In the genomic region with DNA sequence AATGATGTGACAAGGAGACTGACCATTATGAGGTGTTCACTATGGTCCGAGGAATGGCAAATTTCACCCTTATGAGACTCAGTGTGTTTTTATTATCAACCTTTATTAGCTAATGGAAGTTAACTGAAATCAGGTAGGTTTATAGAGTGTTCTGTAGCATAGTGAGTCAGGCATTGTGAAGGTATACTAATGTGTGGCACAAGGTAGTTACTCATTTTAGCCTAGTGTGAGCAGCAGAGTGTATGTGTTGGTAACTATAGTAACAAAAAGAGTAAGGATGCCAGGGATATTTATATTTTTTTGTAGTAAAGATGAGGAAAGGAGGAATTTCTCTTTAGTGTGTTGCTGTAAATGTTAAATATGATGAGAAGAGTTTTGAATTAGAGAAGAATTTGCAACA, we compare ENCODE assay signal across 1 cellular context.
TF ChIP-seq lines count a peak whose summit lies in the region.

No MANE protein-coding gene starts in this region.

TF ChIP-seq in GM23338, 12 proteins besides CTCF, POLR2A, EP300 and RAD21 (continued from another document):
- TF ChIP-seq, protein P1, sequence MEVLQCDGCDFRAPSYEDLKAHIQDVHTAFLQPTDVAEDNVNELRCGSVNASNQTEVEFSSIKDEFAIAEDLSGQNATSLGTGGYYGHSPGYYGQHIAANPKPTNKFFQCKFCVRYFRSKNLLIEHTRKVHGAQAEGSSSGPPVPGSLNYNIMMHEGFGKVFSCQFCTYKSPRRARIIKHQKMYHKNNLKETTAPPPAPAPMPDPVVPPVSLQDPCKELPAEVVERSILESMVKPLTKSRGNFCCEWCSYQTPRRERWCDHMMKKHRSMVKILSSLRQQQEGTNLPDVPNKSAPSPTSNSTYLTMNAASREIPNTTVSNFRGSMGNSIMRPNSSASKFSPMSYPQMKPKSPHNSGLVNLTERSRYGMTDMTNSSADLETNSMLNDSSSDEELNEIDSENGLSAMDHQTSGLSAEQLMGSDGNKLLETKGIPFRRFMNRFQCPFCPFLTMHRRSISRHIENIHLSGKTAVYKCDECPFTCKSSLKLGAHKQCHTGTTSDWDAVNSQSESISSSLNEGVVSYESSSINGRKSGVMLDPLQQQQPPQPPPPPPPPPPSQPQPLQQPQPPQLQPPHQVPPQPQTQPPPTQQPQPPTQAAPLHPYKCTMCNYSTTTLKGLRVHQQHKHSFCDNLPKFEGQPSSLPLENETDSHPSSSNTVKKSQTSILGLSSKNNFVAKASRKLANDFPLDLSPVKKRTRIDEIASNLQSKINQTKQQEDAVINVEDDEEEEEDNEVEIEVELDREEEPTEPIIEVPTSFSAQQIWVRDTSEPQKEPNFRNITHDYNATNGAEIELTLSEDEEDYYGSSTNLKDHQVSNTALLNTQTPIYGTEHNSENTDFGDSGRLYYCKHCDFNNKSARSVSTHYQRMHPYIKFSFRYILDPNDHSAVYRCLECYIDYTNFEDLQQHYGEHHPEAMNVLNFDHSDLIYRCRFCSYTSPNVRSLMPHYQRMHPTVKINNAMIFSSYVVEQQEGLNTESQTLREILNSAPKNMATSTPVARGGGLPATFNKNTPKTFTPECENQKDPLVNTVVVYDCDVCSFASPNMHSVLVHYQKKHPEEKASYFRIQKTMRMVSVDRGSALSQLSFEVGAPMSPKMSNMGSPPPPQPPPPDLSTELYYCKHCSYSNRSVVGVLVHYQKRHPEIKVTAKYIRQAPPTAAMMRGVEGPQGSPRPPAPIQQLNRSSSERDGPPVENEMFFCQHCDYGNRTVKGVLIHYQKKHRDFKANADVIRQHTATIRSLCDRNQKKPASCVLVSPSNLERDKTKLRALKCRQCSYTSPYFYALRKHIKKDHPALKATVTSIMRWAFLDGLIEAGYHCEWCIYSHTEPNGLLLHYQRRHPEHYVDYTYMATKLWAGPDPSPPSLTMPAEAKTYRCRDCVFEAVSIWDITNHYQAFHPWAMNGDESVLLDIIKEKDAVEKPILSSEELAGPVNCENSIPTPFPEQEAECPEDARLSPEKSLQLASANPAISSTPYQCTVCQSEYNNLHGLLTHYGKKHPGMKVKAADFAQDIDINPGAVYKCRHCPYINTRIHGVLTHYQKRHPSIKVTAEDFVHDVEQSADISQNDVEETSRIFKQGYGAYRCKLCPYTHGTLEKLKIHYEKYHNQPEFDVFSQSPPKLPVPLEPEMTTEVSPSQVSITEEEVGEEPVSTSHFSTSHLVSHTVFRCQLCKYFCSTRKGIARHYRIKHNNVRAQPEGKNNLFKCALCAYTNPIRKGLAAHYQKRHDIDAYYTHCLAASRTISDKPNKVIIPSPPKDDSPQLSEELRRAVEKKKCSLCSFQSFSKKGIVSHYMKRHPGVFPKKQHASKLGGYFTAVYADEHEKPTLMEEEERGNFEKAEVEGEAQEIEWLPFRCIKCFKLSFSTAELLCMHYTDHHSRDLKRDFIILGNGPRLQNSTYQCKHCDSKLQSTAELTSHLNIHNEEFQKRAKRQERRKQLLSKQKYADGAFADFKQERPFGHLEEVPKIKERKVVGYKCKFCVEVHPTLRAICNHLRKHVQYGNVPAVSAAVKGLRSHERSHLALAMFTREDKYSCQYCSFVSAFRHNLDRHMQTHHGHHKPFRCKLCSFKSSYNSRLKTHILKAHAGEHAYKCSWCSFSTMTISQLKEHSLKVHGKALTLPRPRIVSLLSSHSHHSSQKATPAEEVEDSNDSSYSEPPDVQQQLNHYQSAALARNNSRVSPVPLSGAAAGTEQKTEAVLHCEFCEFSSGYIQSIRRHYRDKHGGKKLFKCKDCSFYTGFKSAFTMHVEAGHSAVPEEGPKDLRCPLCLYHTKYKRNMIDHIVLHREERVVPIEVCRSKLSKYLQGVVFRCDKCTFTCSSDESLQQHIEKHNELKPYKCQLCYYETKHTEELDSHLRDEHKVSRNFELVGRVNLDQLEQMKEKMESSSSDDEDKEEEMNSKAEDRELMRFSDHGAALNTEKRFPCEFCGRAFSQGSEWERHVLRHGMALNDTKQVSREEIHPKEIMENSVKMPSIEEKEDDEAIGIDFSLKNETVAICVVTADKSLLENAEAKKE (CRISPR knock-in tag; IDR thresholded peaks at IDR 0.05) = no peak
- TF ChIP-seq JUNB (IDR thresholded peaks at IDR 0.05; ENCODE audit: unreplicated experiment) = no peak
